Comparison of ENCODE assay signal across 16 cellular contexts in genomic region chr13:103291693-103292572, GRCh38.
DNase-seq lines count a peak whose midpoint lies in the region; ATAC-seq lines count a peak whose summit lies in the region.
"Had no signal": no experiment of that assay in that cellular context is flagged by ENCODE, and none has a peak within 500 bp of the region (broad histone marks: within the 10 kb centered on the region; RNA-seq: fewer than 3 reads in every experiment).

No MANE protein-coding gene starts in this region.

- ATAC-seq in GM18867 (IDR thresholded peaks at IDR 0.05; ENCODE audit: unreplicated experiment) = peak; percentile 60
- peak; percentile 58 for ATAC-seq in GM21786 (IDR thresholded peaks at IDR 0.05; ENCODE audit: unreplicated experiment)
- ATAC-seq: effector memory CD8-positive, alpha-beta T cell; left lung; stimulated activated naive CD8-positive, alpha-beta T cell treated with anti-CD3 and anti-CD28 coated beads, Interleukin-15, amount 100 ng/mL, for 72 hours; T-helper 17 cell had no signal

- peak; percentile 7 for DNase-seq in NCI-H2171 (lab: John Stamatoyannopoulos, UW)
- peak; percentile 37 for DNase-seq in left kidney (ENCODE audit: low read depth, low spot score)
- DNase-seq in Ammon's horn (ENCODE audit: low spot score) = no peak
- no peak for DNase-seq in DMS79 treated with DMSO at 0.1 percent for 48 hours (lab: John Stamatoyannopoulos, UW)
- no peak for DNase-seq in NCI-H2029 treated with DMSO at 0.1 percent for 48 hours (lab: John Stamatoyannopoulos, UW)
- no peak for DNase-seq in AG20443 (ENCODE audit: low spot score)
- DNase-seq: activated naive CD4-positive, alpha-beta T cell treated with anti-CD3 and anti-CD28 coated beads, Interleukin-2, amount 50 U/mL, for 16 hours; effector memory CD8-positive, alpha-beta T cell; hypothalamus; left lung; NCI-H2081; SHP77; stimulated activated naive CD8-positive, alpha-beta T cell treated with anti-CD3 and anti-CD28 coated beads, Interleukin-15, amount 100 ng/mL, for 72 hours; T-helper 17 cell had no signal

Comparison
In these comparisons a context has a peak if more than half of its experiments do, and no peak if none do; other contexts are left out.
1. DNase-seq: peak in NCI-H2171 (single experiment) and left kidney (single experiment); none in Ammon's horn (single experiment), DMS79 treated with DMSO at 0.1 percent for 48 hours (single experiment), NCI-H2029 treated with DMSO at 0.1 percent for 48 hours (single experiment) and AG20443 (single experiment).